Comparison of ENCODE assay signal across 20 cellular contexts in the genomic region with DNA sequence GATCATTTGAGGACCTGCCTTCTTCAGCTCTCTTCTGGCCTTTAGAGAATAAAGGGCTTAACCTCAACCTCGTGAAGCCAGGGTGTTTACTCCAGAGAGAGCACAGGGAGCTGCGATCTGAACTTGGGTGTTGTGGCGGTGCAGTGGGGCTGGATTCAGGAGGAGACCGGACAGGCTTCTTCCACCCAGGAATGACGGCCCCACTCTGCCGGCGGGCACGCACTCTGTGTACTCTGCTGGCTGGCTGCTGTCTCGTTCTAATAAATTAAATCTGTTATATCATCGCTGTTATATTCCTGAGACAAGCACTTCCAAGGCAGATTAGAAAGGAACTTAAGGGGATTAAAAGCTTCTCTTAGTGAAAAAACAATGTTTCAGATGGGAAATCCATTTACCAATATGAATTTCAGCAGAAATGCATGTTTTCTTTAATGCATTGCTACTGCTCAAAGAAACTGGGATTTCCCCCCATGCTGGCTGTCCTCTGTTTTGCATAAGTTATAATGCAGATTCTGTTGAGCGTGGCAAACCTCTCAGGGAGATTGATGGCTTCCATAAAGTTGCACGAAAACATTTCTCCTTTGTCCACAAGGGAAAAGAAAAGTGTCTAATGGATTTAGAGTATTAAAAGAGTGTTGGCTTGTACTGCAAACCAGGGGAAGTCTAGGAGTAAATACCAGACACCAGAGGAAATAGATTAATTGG.
DNase-seq lines count a peak whose midpoint lies in the region; ATAC-seq and TF ChIP-seq lines count a peak whose summit lies in the region.
"Had no signal": no experiment of that assay in that cellular context is flagged by ENCODE, and none has a peak within 500 bp of the region (broad histone marks: within the 10 kb centered on the region; RNA-seq: fewer than 3 reads in every experiment).

No MANE protein-coding gene starts in this region.

- H3K79me2 ChIP-seq in osteoblast (ENCODE audit: insufficient read depth, low read length), result no peaks in the 10 kb centered on the region

- H3K9me3 ChIP-seq in WERI-Rb-1 (ENCODE audit: severe bottlenecking), result no peaks in the 10 kb centered on the region
- H3K9me3 ChIP-seq in osteoblast (ENCODE audit: low read depth, low read length), result no peaks in the 10 kb centered on the region
- H3K9me3 ChIP-seq: SJSA1 had no signal

- DNase-seq in D341Med (ENCODE audit: low spot score) (peak; percentile 60), HEK293T (ENCODE audit: extremely low spot score) (no peak), WERI-Rb-1 (peak; percentile 35), osteoblast (ENCODE audit: insufficient read length, low spot score, missing footprints) (peak; percentile 73), T-helper 1 cell (no peak)
- DNase-seq: ACHN; C1 segment of cervical spinal cord; CD8-positive, alpha-beta T cell; DMS153; Kasumi-1; MM.1S; NCI-H1048; NCI-H1417 treated with DMSO at 0.1 percent for 48 hours; NCI-H187; NCI-H748 treated with DMSO at 0.1 percent for 48 hours; SW 1271 had no signal

- TF ChIP-seq CTCF in WERI-Rb-1 (IDR thresholded peaks at IDR 0.05; ENCODE audit: low read depth, low read length) (no peak), osteoblast (IDR thresholded peaks at IDR 0.05; ENCODE audit: extremely low read depth, low read depth, low read length) (no peak)

- H3K4me1 ChIP-seq in osteoblast (ENCODE audit: insufficient read depth, low read length), result peaks cover 12% of the 10 kb centered on the region

- POLR2A ChIA-PET in HEK293T (lab: Yijun Ruan, JAX), result interaction anchor here (0.6 kb wide), 1 partner anchor 168 kb away, joined by 3 read pairs; a partner anchor contains a TSS

- no peak overlapping the region for H3K4me2 ChIP-seq in osteoblast (ENCODE audit: insufficient read depth, low read length)

- no peak overlapping the region for H2AFZ ChIP-seq in osteoblast (ENCODE audit: low read length)

- CTCF ChIA-PET in HEK293T (lab: Yijun Ruan, JAX), result interaction anchor here (0.9 kb wide), 1 partner anchor 8 kb away, joined by 4 read pairs; no protein-coding TSS in a partner anchor

- H3K4me3 ChIP-seq in WERI-Rb-1 (ENCODE audit: low read depth, low read length), result peak overlapping the region; percentile 35
- H3K4me3 ChIP-seq in osteoblast (ENCODE audit: insufficient read depth, low read length), result no peak overlapping the region
- H3K4me3 ChIP-seq: SJSA1 had no signal

- no peaks in the 10 kb centered on the region for H4K20me1 ChIP-seq in osteoblast (ENCODE audit: insufficient read depth, low read length)

- no peaks in the 10 kb centered on the region for H3K36me3 ChIP-seq in WERI-Rb-1
- H3K36me3 ChIP-seq in osteoblast (ENCODE audit: insufficient read depth, low read length), result no peaks in the 10 kb centered on the region
- H3K36me3 ChIP-seq: SJSA1 had no signal

- ATAC-seq in HG02571 (IDR thresholded peaks at IDR 0.05; ENCODE audit: unreplicated experiment) (no peak), GM18520 (IDR thresholded peaks at IDR 0.05; ENCODE audit: unreplicated experiment) (no peak)
- ATAC-seq: CD8-positive, alpha-beta T cell; Panc1 had no signal

- peak overlapping the region; percentile 6; the same call in 1 of the 2 replicates for H3K27ac ChIP-seq in WERI-Rb-1
- H3K27ac ChIP-seq in osteoblast (ENCODE audit: low read depth, low read length), result no peak overlapping the region
- H3K27ac ChIP-seq: SJSA1 had no signal

- no peaks in the 10 kb centered on the region for H3K27me3 ChIP-seq in WERI-Rb-1 (ENCODE audit: insufficient read depth, low read depth, severe bottlenecking)
- no peaks in the 10 kb centered on the region for H3K27me3 ChIP-seq in osteoblast (ENCODE audit: insufficient read depth, low read length)
- H3K27me3 ChIP-seq: SJSA1 had no signal

TF ChIP-seq in HEK293T, 16 proteins besides CTCF, POLR2A, EP300 and RAD21:
- TF ChIP-seq L3MBTL2 (conservative IDR thresholded peaks at IDR 0.05), result no peak
- no peak for TF ChIP-seq ZNF384 (IDR thresholded peaks at IDR 0.05)
- TF ChIP-seq, protein P1, sequence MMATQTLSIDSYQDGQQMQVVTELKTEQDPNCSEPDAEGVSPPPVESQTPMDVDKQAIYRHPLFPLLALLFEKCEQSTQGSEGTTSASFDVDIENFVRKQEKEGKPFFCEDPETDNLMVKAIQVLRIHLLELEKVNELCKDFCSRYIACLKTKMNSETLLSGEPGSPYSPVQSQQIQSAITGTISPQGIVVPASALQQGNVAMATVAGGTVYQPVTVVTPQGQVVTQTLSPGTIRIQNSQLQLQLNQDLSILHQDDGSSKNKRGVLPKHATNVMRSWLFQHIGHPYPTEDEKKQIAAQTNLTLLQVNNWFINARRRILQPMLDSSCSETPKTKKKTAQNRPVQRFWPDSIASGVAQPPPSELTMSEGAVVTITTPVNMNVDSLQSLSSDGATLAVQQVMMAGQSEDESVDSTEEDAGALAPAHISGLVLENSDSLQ (IDR thresholded peaks at IDR 0.05), result 0 out of 2 replicates have a peak, but pooled peaks have one; percentile 12

Comparison
In these comparisons a context has a peak if more than half of its experiments do, and no peak if none do; other contexts are left out.
1. DNase-seq: peak in D341Med (single experiment), WERI-Rb-1 (single experiment) and osteoblast (single experiment); none in HEK293T (single experiment) and T-helper 1 cell (0 of 5).